Comparison of ENCODE assay signal across 18 cellular contexts in genomic region chr12:126361804-126362203, GRCh38.
"Had no signal": no experiment of that assay in that cellular context is flagged by ENCODE, and none has a peak within 500 bp of the region (broad histone marks: within the 10 kb centered on the region; RNA-seq: fewer than 3 reads in every experiment).

No MANE protein-coding gene starts in this region.

- H3K27ac ChIP-seq: coronary artery, dorsolateral prefrontal cortex, esophagus muscularis mucosa, foreskin keratinocyte, gastrocnemius medialis, heart right ventricle, left lung, lower lobe of right lung had no signal

- H3K4me3 ChIP-seq: coronary artery, dorsolateral prefrontal cortex, esophagus muscularis mucosa, gastrocnemius medialis, heart right ventricle, left lung, lower lobe of right lung, mucosa of descending colon had no signal

- H3K27me3 ChIP-seq: foreskin keratinocyte, gastrocnemius medialis, heart right ventricle, left lung had no signal

- H3K4me1 ChIP-seq: esophagus muscularis mucosa, foreskin keratinocyte, gastrocnemius medialis, heart right ventricle, left lung, lower lobe of right lung had no signal

- DNase-seq: dermis blood vessel endothelial cell; dorsolateral prefrontal cortex; effector CD4-positive, alpha-beta T cell; effector memory CD4-positive, alpha-beta T cell; foreskin keratinocyte; gastrocnemius medialis; glutamatergic neuron; heart right ventricle; hippocampal formation; left cardiac atrium; left lung; left ventricle myocardium superior; lower lobe of right lung; mesenchymal stem cell; mucosa of descending colon; naive B cell had no signal

- H3K9me3 ChIP-seq: esophagus muscularis mucosa, gastrocnemius medialis, lower lobe of right lung had no signal

- H3K36me3 ChIP-seq: esophagus muscularis mucosa, gastrocnemius medialis, heart right ventricle, left lung, lower lobe of right lung had no signal

- ATAC-seq: foreskin keratinocyte, gastrocnemius medialis, heart right ventricle, left cardiac atrium, left lung, left ventricle myocardium superior, lower lobe of right lung, mucosa of descending colon had no signal
